ENCODE assay signal across 9 cellular contexts in genomic region chr16:11632455-11632921, GRCh38. TPM values are rescaled to one million over a fixed set of nuclear protein-coding genes. Genes with fewer than 3 reads are reported as not detected.
DNase-seq lines count a peak whose midpoint lies in the region; ATAC-seq and TF ChIP-seq lines count a peak whose summit lies in the region.
"Had no signal": no experiment of that assay in that cellular context is flagged by ENCODE, and none has a peak within 500 bp of the region (broad histone marks: within the 10 kb centered on the region; RNA-seq: fewer than 3 reads in every experiment).

No MANE protein-coding gene starts in this region.

- H3K4me3 ChIP-seq in breast epithelium (peak overlapping the region in 1 of 3 donors; percentile 45), fibroblast of mammary gland (ENCODE audit: control insufficient read depth, low read depth, low read length) (no peak overlapping the region)

- H3K4me3 Mint-ChIP-seq in MCF 10A (ENCODE audit: unreplicated experiment), result no peak overlapping the region
- peak overlapping the region in 1 of 3 experiments; percentile 41 for H3K4me3 Mint-ChIP-seq in nephron

- no peak for TF ChIP-seq POLR2A in breast epithelium (IDR thresholded peaks at IDR 0.05)

- POLR2A ChIA-PET in MCF 10A (lab: Yijun Ruan, JAX), result no interaction called here

- peaks cover 20% of the 10 kb centered on the region for H3K4me1 Mint-ChIP-seq in MCF 10A (ENCODE audit: insufficient read depth, unreplicated experiment)
- peaks cover 56% of the 10 kb centered on the region for H3K4me1 Mint-ChIP-seq in nephron

- H3K27me3 Mint-ChIP-seq in MCF 10A (ENCODE audit: insufficient read depth, unreplicated experiment), result no peaks in the 10 kb centered on the region
- H3K27me3 Mint-ChIP-seq in nephron (ENCODE audit: low read depth), result peaks cover 4% of the 10 kb centered on the region

- peaks cover 4 to 11% of the 10 kb centered on the region in 2 donors for H3K4me1 ChIP-seq in breast epithelium

- H3K27me3 ChIP-seq in breast epithelium, result no peaks in the 10 kb centered on the region

- DNase-seq in breast epithelium (ENCODE audit: low spot score in 2 of 2) (peak in 1 of 2 donors; percentile 67), MCF 10A (ENCODE audit: unreplicated experiment) (no peak), fibroblast of mammary gland (ENCODE audit: low read depth) (peak; percentile 69), NCI-H2107 (lab: John Stamatoyannopoulos, UW) (no peak), DMS114 treated with DMSO at 0.1 percent for 48 hours (lab: John Stamatoyannopoulos, UW; ENCODE audit: unreplicated experiment) (no peak)

- H3K9me3 Mint-ChIP-seq in MCF 10A (ENCODE audit: unreplicated experiment), result no peaks in the 10 kb centered on the region
- H3K9me3 Mint-ChIP-seq in nephron, result no peaks in the 10 kb centered on the region

- no peak for TF ChIP-seq CTCF in breast epithelium (IDR thresholded peaks at IDR 0.05)
- no peak for TF ChIP-seq CTCF in MCF 10A (IDR thresholded peaks at IDR 0.05; ENCODE audit: unreplicated experiment)
- no peak for TF ChIP-seq CTCF in fibroblast of mammary gland (conservative IDR thresholded peaks at IDR 0.05; ENCODE audit: control insufficient read depth, insufficient read depth, low read depth, low read length)
- TF ChIP-seq CTCF in nephron (IDR thresholded peaks at IDR 0.05; ENCODE audit: unreplicated experiment in 3 of 3), result no peak

- peak overlapping the region; percentile 83 to 91 for H3K27ac ChIP-seq in breast epithelium
- H3K27ac ChIP-seq: VCaP had no signal

- no peak for ATAC-seq in GM21381 (IDR thresholded peaks at IDR 0.05; ENCODE audit: unreplicated experiment)
- ATAC-seq in GM21515 (IDR thresholded peaks at IDR 0.05; ENCODE audit: unreplicated experiment), result no peak

- no peaks in the 10 kb centered on the region for H3K36me3 ChIP-seq in breast epithelium

- no peaks in the 10 kb centered on the region for H3K9me3 ChIP-seq in breast epithelium

- no peaks in the 10 kb centered on the region for H3K36me3 Mint-ChIP-seq in MCF 10A (ENCODE audit: insufficient read depth, unreplicated experiment)
- no peaks in the 10 kb centered on the region for H3K36me3 Mint-ChIP-seq in nephron (ENCODE audit: low read depth)

- CTCF ChIA-PET in MCF 10A (lab: Yijun Ruan, JAX), result interaction anchor here (0.7 to 2.9 kb wide), 3 partner anchors 10 to 253 kb away, joined by 3 to 13 read pairs (median 4); no protein-coding TSS in a partner anchor

- intact Hi-C loops in breast epithelium (cut with DNase I; ENCODE audit: low total_unique reads), result no loop called here
- intact Hi-C loops in MCF 10A (cut with micrococcal nuclease), result no loop called here

- H3K27ac Mint-ChIP-seq in MCF 10A (ENCODE audit: low read depth, unreplicated experiment) (no peak overlapping the region), nephron (peak overlapping the region; percentile 75 to 97 (median 94))

- no TSS peak for BruUV-seq in MCF 10A (replicated peaks; lab: Mats Ljungman, UMichigan)

RNA-seq across cellular contexts. Expression of gene SNN, which starts 35.8 kb away (rescaled TPM):
- total RNA-seq in breast epithelium (10 to 100 TPM; 16.4 to 68.3 (median 18.7) TPM), MCF 10A (2022) (1.9 and 5.8 TPM in 2 replicates)

RNA-seq across cellular contexts. Expression of gene LITAF, which starts 45.8 kb away (rescaled TPM):
- 100 to 1,000 TPM in 1 of 3 donors, 10 to 100 TPM in 2; 50.6 to 109 (median 59.0) TPM for total RNA-seq in breast epithelium
- 120 and 161 TPM in 2 replicates for total RNA-seq in MCF 10A (2022)
